Comparison of ENCODE assay signal across 11 cellular contexts in the genomic region with DNA sequence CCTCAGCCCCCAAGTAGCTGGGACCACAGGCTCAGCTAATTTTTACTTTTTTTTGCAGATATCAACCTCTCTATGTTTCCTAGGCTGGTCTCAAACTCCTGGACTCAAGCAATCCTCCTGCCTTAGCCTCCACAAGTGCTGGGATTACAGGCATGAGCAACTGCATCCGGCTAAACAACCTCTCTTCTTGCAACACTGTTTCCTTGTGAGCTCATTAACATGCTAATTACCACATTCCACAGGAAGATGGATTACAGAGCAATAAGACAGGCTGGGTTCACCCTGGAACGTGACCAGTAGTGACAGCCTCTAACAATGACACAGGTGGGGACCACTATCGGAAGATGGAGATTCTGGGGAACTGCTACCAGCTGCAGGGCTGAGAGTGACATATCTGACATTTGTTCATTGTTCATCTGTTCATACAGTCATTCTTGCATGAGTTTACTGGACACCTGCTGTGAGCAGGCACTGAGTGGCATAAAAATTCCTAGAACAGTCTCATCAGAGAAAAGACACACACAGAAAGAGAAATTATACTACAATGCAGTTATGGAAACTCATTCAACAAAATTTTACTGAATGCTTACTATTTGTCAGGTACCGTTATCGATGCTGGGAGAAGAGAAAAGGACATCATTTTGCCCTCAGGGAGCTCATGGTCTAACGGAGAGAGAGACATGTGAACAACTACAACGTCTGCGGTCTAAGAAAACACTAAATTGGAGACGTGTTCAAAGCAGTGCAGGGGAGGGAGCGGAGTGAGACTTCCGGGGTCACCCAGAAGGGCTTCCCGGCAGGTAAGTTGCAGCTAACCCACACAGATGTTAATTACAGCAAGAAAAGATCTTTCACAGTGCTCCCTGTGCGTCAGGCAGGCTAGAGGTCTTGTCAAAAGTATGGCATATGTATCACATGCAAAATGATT. TPM values are rescaled to one million over a fixed set of nuclear protein-coding genes. Genes with fewer than 3 reads are reported as not detected.
DNase-seq lines count a peak whose midpoint lies in the region; ATAC-seq and TF ChIP-seq lines count a peak whose summit lies in the region.
"Had no signal": no experiment of that assay in that cellular context is flagged by ENCODE, and none has a peak within 500 bp of the region (broad histone marks: within the 10 kb centered on the region; RNA-seq: fewer than 3 reads in every experiment).

No MANE protein-coding gene starts in this region.

- no peak overlapping the region for H2AK5ac ChIP-seq in trophoblast cell (ENCODE audit: low read length)

- H3K4me2 ChIP-seq in hepatocyte (peak overlapping the region; percentile 64), trophoblast cell (ENCODE audit: low read length) (no peak overlapping the region)

- H4K8ac ChIP-seq in trophoblast cell (ENCODE audit: low read depth, low read length): no peak overlapping the region

- intact Hi-C loops in lower lobe of right lung (cut with DNase I): no loop called here

- no peaks in the 10 kb centered on the region for H3K79me1 ChIP-seq in trophoblast cell (ENCODE audit: low read length)

- H3K27ac ChIP-seq in Peyer's patch (peak overlapping the region in 3 of 4 donors; percentile 72 to 89 (median 85)), hepatocyte (peak overlapping the region; percentile 97), trophoblast cell (ENCODE audit: low read depth, low read length) (no peak overlapping the region), lower lobe of right lung (no peak overlapping the region)
- H3K27ac ChIP-seq: gastrocnemius medialis, thoracic aorta had no signal

- no peak overlapping the region for H4K91ac ChIP-seq in trophoblast cell (ENCODE audit: low read depth, low read length)

- H2BK12ac ChIP-seq in trophoblast cell (ENCODE audit: low read length): no peak overlapping the region

- H2BK120ac ChIP-seq in trophoblast cell (ENCODE audit: insufficient read depth, low read length, poor library complexity): no peak overlapping the region

- H4K20me1 ChIP-seq in hepatocyte (ENCODE audit: insufficient read depth, poor library complexity, severe bottlenecking): no peaks in the 10 kb centered on the region

- H2AFZ ChIP-seq in hepatocyte: no peak overlapping the region
- no peak overlapping the region for H2AFZ ChIP-seq in trophoblast cell (ENCODE audit: insufficient read depth, low read length, poor library complexity)

- H3K27me3 ChIP-seq in Peyer's patch (no peaks in the 10 kb centered on the region), hepatocyte (no peaks in the 10 kb centered on the region), trophoblast cell (ENCODE audit: insufficient read depth, low read length) (no peaks in the 10 kb centered on the region), lower lobe of right lung (ENCODE audit: low read depth) (no peaks in the 10 kb centered on the region)
- H3K27me3 ChIP-seq: gastrocnemius medialis had no signal

- no peaks in the 10 kb centered on the region for H3K36me3 ChIP-seq in Peyer's patch
- no peaks in the 10 kb centered on the region for H3K36me3 ChIP-seq in hepatocyte (replicated peaks; ENCODE audit: insufficient read depth, low read depth)
- no peaks in the 10 kb centered on the region for H3K36me3 ChIP-seq in trophoblast cell (ENCODE audit: control insufficient read depth in 1 of 2, insufficient read depth in 2 of 2, low read length in 2 of 2)
- peaks cover 3% of the 10 kb centered on the region for H3K36me3 ChIP-seq in lower lobe of right lung
- H3K36me3 ChIP-seq: gastrocnemius medialis, thoracic aorta had no signal

- H3K18ac ChIP-seq in trophoblast cell (ENCODE audit: low read length): no peak overlapping the region

- no peak for TF ChIP-seq POLR2A in Peyer's patch (IDR thresholded peaks at IDR 0.05)

- H3K14ac ChIP-seq in trophoblast cell (ENCODE audit: low read length): no peak overlapping the region

- H3K9me3 ChIP-seq in Peyer's patch (no peaks in the 10 kb centered on the region), hepatocyte (ENCODE audit: low read depth) (no peaks in the 10 kb centered on the region), trophoblast cell (ENCODE audit: insufficient read depth, low read depth, low read length) (no peaks in the 10 kb centered on the region), lower lobe of right lung (no peaks in the 10 kb centered on the region)
- H3K9me3 ChIP-seq: gastrocnemius medialis, thoracic aorta had no signal

- DNase-seq in NCI-H2171 treated with DMSO at 0.1 percent for 48 hours (lab: John Stamatoyannopoulos, UW): peak; percentile 3
- no peak for DNase-seq in NCI-H2171 (lab: John Stamatoyannopoulos, UW)
- peak in 1 of 3 donors; percentile 65 for DNase-seq in Peyer's patch
- peak; percentile 33 for DNase-seq in hepatocyte (ENCODE audit: low spot score)
- DNase-seq in trophoblast cell: peak in 1 of 2 donors; percentile 11
- DNase-seq in effector CD8-positive, alpha-beta T cell (lab: John Stamatoyannopoulos, UW): no peak
- no peak for DNase-seq in lower lobe of right lung
- DNase-seq: activated CD8-positive, alpha-beta T cell treated with anti-CD3 and anti-CD28 coated beads for 36 hours; gastrocnemius medialis had no signal

- WGBS in hepatocyte (ENCODE audit: low lambda C conversion rate, missing lambda C conversion rate): 64% methylated on average over 13 of the region's 13 CpGs
- no CpG with 5 or more reads among the region's 13 CpGs for WGBS in trophoblast cell (ENCODE audit: extremely low coverage, insufficient coverage, insufficient read length)

- H3K79me2 ChIP-seq in hepatocyte (no peaks in the 10 kb centered on the region), trophoblast cell (ENCODE audit: control insufficient read depth, insufficient read depth, low read length, poor library complexity) (no peaks in the 10 kb centered on the region)

- no peak for TF ChIP-seq CTCF in Peyer's patch (IDR thresholded peaks at IDR 0.05)
- no peak for TF ChIP-seq CTCF in hepatocyte (IDR thresholded peaks at IDR 0.05; ENCODE audit: poor library complexity)
- no peak for TF ChIP-seq CTCF in lower lobe of right lung (IDR thresholded peaks at IDR 0.05)

- H3K9ac ChIP-seq in trophoblast cell (ENCODE audit: low read length): peak overlapping the region; percentile 39

- no peak overlapping the region for H2BK5ac ChIP-seq in trophoblast cell (ENCODE audit: low read depth, low read length, poor library complexity)

- H3K4me1 ChIP-seq in Peyer's patch (peaks cover 0 to 6% (median 0%) of the 10 kb centered on the region in 4 donors), hepatocyte (ENCODE audit: insufficient read depth) (peaks cover 13% of the 10 kb centered on the region), trophoblast cell (ENCODE audit: control insufficient read depth in 1 of 2, insufficient read depth in 2 of 2, low read length in 2 of 2) (no peaks in the 10 kb centered on the region), lower lobe of right lung (no peaks in the 10 kb centered on the region)
- H3K4me1 ChIP-seq: gastrocnemius medialis had no signal

- no peak overlapping the region for H3K23ac ChIP-seq in trophoblast cell (ENCODE audit: low read length)

- H3K4me3 ChIP-seq in Peyer's patch (peak overlapping the region in 2 of 4 donors; percentile 7 to 15), hepatocyte (no peak overlapping the region), trophoblast cell (ENCODE audit: low read depth, low read length) (no peak overlapping the region), lower lobe of right lung (no peak overlapping the region)
- H3K4me3 ChIP-seq: gastrocnemius medialis, thoracic aorta had no signal

- no peak overlapping the region for H3K4ac ChIP-seq in trophoblast cell (ENCODE audit: low read depth, low read length)

- no peak overlapping the region for H4K12ac ChIP-seq in trophoblast cell (ENCODE audit: low read depth, low read length)

- no peaks in the 10 kb centered on the region for H3K9me2 ChIP-seq in hepatocyte (replicated peaks; ENCODE audit: insufficient read depth)

- ATAC-seq in HG02970 (IDR thresholded peaks at IDR 0.05; ENCODE audit: low FRiP score, unreplicated experiment): no peak
- ATAC-seq in lower lobe of right lung: no peak
- ATAC-seq: activated CD8-positive, alpha-beta T cell treated with anti-CD3 and anti-CD28 coated beads for 36 hours; gastrocnemius medialis had no signal

RNA-seq across cellular contexts. Expression of a gene that starts 37.6 kb away (rescaled TPM):
- total RNA-seq in Peyer's patch: 1 to 10 TPM in 3 of 4 donors, not detected in 1; 1.3 to 6.3 (median 1.6) TPM
- 42.6 and 62.3 TPM in 2 replicates for total RNA-seq in hepatocyte
- polyA plus RNA-seq in hepatocyte: 48.9 and 70.2 TPM in 2 replicates
- 0.26 and 0.46 TPM in 2 replicates for polyA plus RNA-seq in trophoblast cell (2013)
- total RNA-seq in lower lobe of right lung: not detected
- total RNA-seq: activated CD8-positive, alpha-beta T cell treated with anti-CD3 and anti-CD28 coated beads for 36 hours; thoracic aorta had no signal

Comparison
In these comparisons a context has a peak if more than half of its experiments do, and no peak if none do; other contexts are left out.
1. DNase-seq: peak in NCI-H2171 treated with DMSO at 0.1 percent for 48 hours (single experiment) and hepatocyte (single experiment); none in NCI-H2171 (single experiment), effector CD8-positive, alpha-beta T cell (single experiment) and lower lobe of right lung (single experiment).
2. H3K27ac ChIP-seq: peak in Peyer's patch (3 of 4) and hepatocyte (single experiment); none in trophoblast cell (single experiment) and lower lobe of right lung (single experiment).